Comparison of ENCODE assay signal across 19 cellular contexts in genomic region chr6:156268849-156269248, GRCh38.
"Had no signal": no experiment of that assay in that cellular context is flagged by ENCODE, and none has a peak within 500 bp of the region (broad histone marks: within the 10 kb centered on the region; RNA-seq: fewer than 3 reads in every experiment).

No MANE protein-coding gene starts in this region.

- H3K4me3 ChIP-seq: ascending aorta, lung, SK-N-MC, spleen, tibial artery had no signal

- H3K27me3 ChIP-seq: ascending aorta, spleen, tibial artery had no signal

- H3K36me3 ChIP-seq: ascending aorta, spleen, tibial artery had no signal

- H3K27me3 Mint-ChIP-seq: activated B cell treated with CpG ODN at 0.5 μM for 24 hours had no signal

- H3K4me1 Mint-ChIP-seq: mesothelial cell of epicardium had no signal

- H3K9me3 Mint-ChIP-seq: activated B cell treated with CpG ODN at 0.5 μM for 24 hours; activated T-helper 2 cell treated with anti-CD3 and anti-CD28 coated beads, Interferon-gamma antibody, Interleukin-2, Interleukin-4, amounts not matched to agents 10 μg/mL and 5 μg/mL and 100 μg/mL, durations not matched to agents 14 hours and 24 hours and 36 hours; stimulated activated memory B cell treated with anti-CD40 and anti-IgM and Interleukin-4, amounts not matched to agents 10 μg/mL and 1 μg/mL and 100 μg/mL, for 72 hours had no signal

- H3K4me3 Mint-ChIP-seq: activated B cell treated with CpG ODN at 0.5 μM for 24 hours; mesothelial cell of epicardium; stimulated activated memory B cell treated with anti-CD40 and anti-IgM and Interleukin-4, amounts not matched to agents 10 μg/mL and 1 μg/mL and 100 μg/mL, for 72 hours had no signal

- ATAC-seq: left lobe of liver; stimulated activated memory B cell treated with anti-CD40 and anti-IgM and Interleukin-4, amounts not matched to agents 10 μg/mL and 1 μg/mL and 100 μg/mL, for 72 hours had no signal

- H3K9me3 ChIP-seq: ascending aorta, tibial artery had no signal

- H3K27ac ChIP-seq: ascending aorta, SK-N-MC, spleen, tibial artery had no signal

- H3K27ac Mint-ChIP-seq: activated B cell treated with CpG ODN at 0.5 μM for 24 hours; activated T-helper 2 cell treated with anti-CD3 and anti-CD28 coated beads, Interferon-gamma antibody, Interleukin-2, Interleukin-4, amounts not matched to agents 10 μg/mL and 5 μg/mL and 100 μg/mL, durations not matched to agents 14 hours and 24 hours and 36 hours; mesothelial cell of epicardium; stimulated activated memory B cell treated with anti-CD40 and anti-IgM and Interleukin-4, amounts not matched to agents 10 μg/mL and 1 μg/mL and 100 μg/mL, for 72 hours had no signal

- H3K36me3 Mint-ChIP-seq: mesothelial cell of epicardium; stimulated activated memory B cell treated with anti-CD40 and anti-IgM and Interleukin-4, amounts not matched to agents 10 μg/mL and 1 μg/mL and 100 μg/mL, for 72 hours had no signal

- DNase-seq: activated B cell treated with CpG ODN at 0.5 μM for 24 hours; activated CD4-positive, alpha-beta T cell treated with anti-CD3 and anti-CD28 coated beads for 48 hours; cerebellar nuclear complex; cortex of kidney; erythroblast; hypothalamus; kidney; occipital lobe; retina; spleen; stimulated activated CD4-positive, alpha-beta T cell treated with anti-CD3 and anti-CD28 coated beads, Interleukin-4, amount 100 ng/mL, for 4 hours; tibial artery had no signal

- H3K4me1 ChIP-seq: ascending aorta, spleen, tibial artery had no signal
